Comparison of ENCODE assay signal across 16 cellular contexts in the genomic region with DNA sequence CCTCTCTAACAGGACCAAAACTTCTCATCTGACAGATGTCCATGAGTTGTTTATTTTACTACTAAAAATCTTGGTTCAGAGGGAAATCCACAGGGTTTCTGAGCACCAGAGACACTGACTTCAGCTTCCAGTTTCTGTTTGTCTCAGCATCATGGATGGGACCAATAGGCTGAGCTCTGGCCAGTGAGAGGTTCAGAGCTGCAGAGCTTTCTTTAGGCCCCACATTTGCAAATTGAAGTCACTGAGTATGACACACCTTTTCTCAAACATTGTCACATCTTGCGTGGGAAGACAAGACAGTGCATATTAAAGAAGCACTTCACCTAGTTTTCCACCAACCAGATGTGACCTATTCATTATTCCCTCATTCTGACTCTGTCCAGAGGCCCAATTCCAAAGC. TPM values are rescaled to one million over a fixed set of nuclear protein-coding genes. Genes with fewer than 3 reads are reported as not detected.
DNase-seq lines count a peak whose midpoint lies in the region; ATAC-seq, FAIRE-seq and TF ChIP-seq lines count a peak whose summit lies in the region.
"Had no signal": no experiment of that assay in that cellular context is flagged by ENCODE, and none has a peak within 500 bp of the region (broad histone marks: within the 10 kb centered on the region; RNA-seq: fewer than 3 reads in every experiment).

No MANE protein-coding gene starts in this region.

- no peaks in the 10 kb centered on the region for H3K9me3 Mint-ChIP-seq in natural killer cell treated with Interleukin-12 subunit alpha and Interleukin-12 subunit beta and Interleukin-15 and Interleukin-18, amount 100 ng/mL, for 72 hours
- H3K9me3 Mint-ChIP-seq in natural killer cell = no peaks in the 10 kb centered on the region
- H3K9me3 Mint-ChIP-seq in activated T-cell treated with anti-CD3 and anti-CD28 coated beads, Interleukin-2, amount 50 U/mL, for 24 hours = no peaks in the 10 kb centered on the region
- H3K9me3 Mint-ChIP-seq: immature natural killer cell had no signal

- intact Hi-C loops in natural killer cell (cut with micrococcal nuclease) = no loop called here

- H3K4me1 ChIP-seq in Peyer's patch = no peaks in the 10 kb centered on the region

- H3K36me3 Mint-ChIP-seq in natural killer cell treated with Interleukin-12 subunit alpha and Interleukin-12 subunit beta and Interleukin-15 and Interleukin-18, amount 100 ng/mL, for 72 hours = peaks cover 10% of the 10 kb centered on the region
- H3K36me3 Mint-ChIP-seq in natural killer cell = peaks cover 20% of the 10 kb centered on the region
- peaks cover 63% of the 10 kb centered on the region for H3K36me3 Mint-ChIP-seq in activated T-cell treated with anti-CD3 and anti-CD28 coated beads, Interleukin-2, amount 50 U/mL, for 24 hours (ENCODE audit: low read depth)

- peak overlapping the region in 1 of 2 donors; percentile 22 for H3K27ac Mint-ChIP-seq in natural killer cell treated with Interleukin-12 subunit alpha and Interleukin-12 subunit beta and Interleukin-15 and Interleukin-18, amount 100 ng/mL, for 72 hours
- H3K27ac Mint-ChIP-seq in natural killer cell = no peak overlapping the region
- H3K27ac Mint-ChIP-seq in activated T-cell treated with anti-CD3 and anti-CD28 coated beads, Interleukin-2, amount 50 U/mL, for 24 hours = peak overlapping the region; percentile 56
- H3K27ac Mint-ChIP-seq: nephron had no signal

- no peak for DNase-seq in natural killer cell treated with Interleukin-12 subunit alpha and Interleukin-12 subunit beta and Interleukin-15 and Interleukin-18, amount 100 ng/mL, for 72 hours (ENCODE audit: low spot score)
- DNase-seq in natural killer cell (no peak), urothelium cell line (ENCODE audit: low spot score) (no peak), Peyer's patch (no peak)
- no peak for DNase-seq in activated T-cell treated with anti-CD3 and anti-CD28 coated beads, Interleukin-2, amount 50 U/mL, for 24 hours
- DNase-seq: immature natural killer cell, Karpas-422, NCI-H2171 treated with DMSO at 0.1 percent for 48 hours had no signal

- H3K4me3 ChIP-seq in Peyer's patch = no peak overlapping the region
- H3K4me3 ChIP-seq: cardiac muscle cell, esophagus muscularis mucosa had no signal

- FAIRE-seq in urothelium cell line (lab: Jason Lieb, UNC) = peak; percentile 9

- H3K27ac ChIP-seq in Peyer's patch = no peak overlapping the region
- H3K27ac ChIP-seq: cardiac muscle cell, esophagus muscularis mucosa had no signal

- H3K27me3 Mint-ChIP-seq in natural killer cell treated with Interleukin-12 subunit alpha and Interleukin-12 subunit beta and Interleukin-15 and Interleukin-18, amount 100 ng/mL, for 72 hours = no peaks in the 10 kb centered on the region
- H3K27me3 Mint-ChIP-seq in natural killer cell (ENCODE audit: low read depth in 2 of 2) = no peaks in the 10 kb centered on the region
- H3K27me3 Mint-ChIP-seq in activated T-cell treated with anti-CD3 and anti-CD28 coated beads, Interleukin-2, amount 50 U/mL, for 24 hours = no peaks in the 10 kb centered on the region

- TF ChIP-seq CTCF in natural killer cell (IDR thresholded peaks at IDR 0.05) = no peak
- no peak for TF ChIP-seq CTCF in Peyer's patch (IDR thresholded peaks at IDR 0.05)

- H3K27me3 ChIP-seq in Peyer's patch = no peaks in the 10 kb centered on the region
- H3K27me3 ChIP-seq: cardiac muscle cell, esophagus muscularis mucosa had no signal

- peak; percentile 74 to 84 for ATAC-seq in natural killer cell treated with Interleukin-12 subunit alpha and Interleukin-12 subunit beta and Interleukin-15 and Interleukin-18, amount 100 ng/mL, for 72 hours
- ATAC-seq in natural killer cell (no peak), GM21381 (IDR thresholded peaks at IDR 0.05; ENCODE audit: unreplicated experiment) (peak; percentile 46), GM18867 (IDR thresholded peaks at IDR 0.05; ENCODE audit: unreplicated experiment) (no peak)

- no peaks in the 10 kb centered on the region for H3K9me3 ChIP-seq in Peyer's patch
- H3K9me3 ChIP-seq: esophagus muscularis mucosa had no signal

- H3K4me3 Mint-ChIP-seq in natural killer cell treated with Interleukin-12 subunit alpha and Interleukin-12 subunit beta and Interleukin-15 and Interleukin-18, amount 100 ng/mL, for 72 hours = no peak overlapping the region
- no peak overlapping the region for H3K4me3 Mint-ChIP-seq in natural killer cell
- no peak overlapping the region for H3K4me3 Mint-ChIP-seq in activated T-cell treated with anti-CD3 and anti-CD28 coated beads, Interleukin-2, amount 50 U/mL, for 24 hours
- H3K4me3 Mint-ChIP-seq: immature natural killer cell, nephron had no signal

- H3K36me3 ChIP-seq in Peyer's patch = peaks cover 0 to 48% (median 0%) of the 10 kb centered on the region in 3 donors

- H3K4me1 Mint-ChIP-seq in natural killer cell treated with Interleukin-12 subunit alpha and Interleukin-12 subunit beta and Interleukin-15 and Interleukin-18, amount 100 ng/mL, for 72 hours (ENCODE audit: low read depth in 2 of 2) = peaks cover 8 to 10% of the 10 kb centered on the region in 2 donors
- no peaks in the 10 kb centered on the region for H3K4me1 Mint-ChIP-seq in natural killer cell
- peaks cover 14% of the 10 kb centered on the region for H3K4me1 Mint-ChIP-seq in activated T-cell treated with anti-CD3 and anti-CD28 coated beads, Interleukin-2, amount 50 U/mL, for 24 hours (ENCODE audit: low read depth)
- H3K4me1 Mint-ChIP-seq: immature natural killer cell had no signal

- no peak for TF ChIP-seq POLR2A in Peyer's patch (IDR thresholded peaks at IDR 0.05)

RNA-seq across cellular contexts. Expression of a gene that starts 45.2 kb away (rescaled TPM):
- total RNA-seq in natural killer cell treated with Interleukin-12 subunit alpha and Interleukin-12 subunit beta and Interleukin-15 and Interleukin-18, amount 100 ng/mL, for 72 hours = not detected
- total RNA-seq in natural killer cell (not detected), Peyer's patch (not detected)
- total RNA-seq: esophagus muscularis mucosa, lung microvascular endothelial cell, pulmonary artery endothelial cell, RPMI7951 had no signal

RNA-seq across cellular contexts. Expression of a gene that starts 51.4 kb away (rescaled TPM):
- 10 to 100 TPM; 47.0 to 57.3 TPM for total RNA-seq in natural killer cell treated with Interleukin-12 subunit alpha and Interleukin-12 subunit beta and Interleukin-15 and Interleukin-18, amount 100 ng/mL, for 72 hours
- total RNA-seq in natural killer cell = 10 to 100 TPM; 26.5 to 37.4 (median 33.6) TPM
- 10 to 100 TPM; 24.8 to 53.6 (median 41.6) TPM for total RNA-seq in Peyer's patch

Comparison
In these comparisons a context has a peak if more than half of its experiments do, and no peak if none do; other contexts are left out.
1. ATAC-seq: peak in natural killer cell treated with Interleukin-12 subunit alpha and Interleukin-12 subunit beta and Interleukin-15 and Interleukin-18, amount 100 ng/mL, for 72 hours (2 of 2) and GM21381 (single experiment); none in natural killer cell (0 of 3) and GM18867 (single experiment).